9 cellular contexts compared by ENCODE assay signal in the genomic region with DNA sequence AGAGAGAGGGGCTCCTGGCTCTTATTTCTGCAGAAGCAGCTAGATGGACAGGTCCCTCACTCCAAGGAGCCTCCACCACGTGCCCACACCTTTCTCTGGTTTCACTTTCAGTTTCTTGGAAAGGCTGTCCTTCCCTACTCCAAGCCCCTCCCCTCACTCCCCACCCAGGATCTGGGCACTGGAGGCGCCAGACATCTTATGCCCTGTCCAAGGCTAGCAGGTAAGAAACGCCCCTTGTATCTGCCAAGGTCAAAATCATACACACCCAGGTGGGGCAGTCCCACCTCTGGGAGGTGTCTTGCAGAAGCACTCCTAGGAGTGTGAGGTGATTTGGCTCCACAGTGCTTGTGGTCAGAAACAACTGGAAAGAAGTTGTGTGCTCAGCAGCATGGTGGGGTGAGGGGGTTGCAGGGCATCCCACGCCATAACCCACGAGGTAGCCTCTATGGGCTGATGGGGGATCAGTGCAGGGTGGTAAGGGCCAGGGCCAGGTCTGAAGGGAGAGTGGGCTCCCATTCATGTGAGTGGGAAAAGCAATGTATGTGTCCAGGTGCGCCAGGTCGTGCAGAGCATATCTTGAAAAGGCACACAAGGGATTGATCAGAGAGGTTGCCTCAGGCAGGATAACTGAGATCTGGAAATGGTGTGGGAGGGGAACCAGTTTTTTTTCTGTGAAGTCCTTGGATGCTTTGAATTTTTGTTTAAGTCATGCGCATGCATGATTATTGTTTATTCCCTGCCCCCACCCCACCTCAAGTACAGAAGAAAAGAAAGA. TPM values are rescaled to one million over a fixed set of nuclear protein-coding genes. Genes with fewer than 3 reads are reported as not detected.
DNase-seq lines count a peak whose midpoint lies in the region; ATAC-seq and TF ChIP-seq lines count a peak whose summit lies in the region.
"Had no signal": no experiment of that assay in that cellular context is flagged by ENCODE, and none has a peak within 500 bp of the region (broad histone marks: within the 10 kb centered on the region; RNA-seq: fewer than 3 reads in every experiment).

No MANE protein-coding gene starts in this region.

- no peaks in the 10 kb centered on the region for H3K36me3 ChIP-seq in suprapubic skin

- WGBS in suprapubic skin = 53% methylated on average over 8 of the region's 8 CpGs

- ATAC-seq in Right ventricle myocardium superior (ENCODE audit: poor library complexity) (no peak), GM21367 (IDR thresholded peaks at IDR 0.05; ENCODE audit: unreplicated experiment) (no peak)

- DNase-seq in COLO829 (ENCODE audit: low spot score) = peak; percentile 71
- peak; percentile 48 for DNase-seq in astrocyte of the spinal cord (ENCODE audit: low read depth, low spot score)
- peak; percentile 28 for DNase-seq in mucosa of gallbladder (ENCODE audit: low spot score)
- DNase-seq in Right ventricle myocardium superior = no peak
- no peak for DNase-seq in NAMALWA (ENCODE audit: low spot score)
- no peak for DNase-seq in suprapubic skin (ENCODE audit: low spot score in 2 of 2)

- no peak overlapping the region for H3K4me3 ChIP-seq in astrocyte of the spinal cord (ENCODE audit: low read depth, low read length)
- H3K4me3 ChIP-seq in suprapubic skin = no peak overlapping the region

- H3K27me3 ChIP-seq in suprapubic skin = no peaks in the 10 kb centered on the region

- intact Hi-C loops in Right ventricle myocardium superior (cut with DNase I) = no loop called here

- in situ Hi-C loops in astrocyte of the spinal cord (cut with HindIII; ENCODE audit: low sequenced_read_pairs) = no loop called here

- no peaks in the 10 kb centered on the region for H3K9me3 ChIP-seq in suprapubic skin

- peaks cover 12% of the 10 kb centered on the region for H3K4me1 ChIP-seq in suprapubic skin

- TF ChIP-seq EP300 in Ishikawa (IDR thresholded peaks at IDR 0.05; ENCODE audit: borderline replicate concordance) (peak; percentile 69; the same call in 1 of the 2 replicates), suprapubic skin (IDR thresholded peaks at IDR 0.05) (no peak)

- no peak overlapping the region for H3K27ac ChIP-seq in suprapubic skin

- no peak for TF ChIP-seq POLR2A in suprapubic skin (IDR thresholded peaks at IDR 0.05)

- no peak for TF ChIP-seq RAD21 in Ishikawa (IDR thresholded peaks at IDR 0.05; ENCODE audit: low read depth)

- TF ChIP-seq CTCF in astrocyte of the spinal cord (IDR thresholded peaks at IDR 0.05; ENCODE audit: low read depth, low read length) (no peak), suprapubic skin (IDR thresholded peaks at IDR 0.05) (no peak)

TF ChIP-seq in Ishikawa, 13 proteins besides CTCF, POLR2A, EP300 and RAD21:
- peak; percentile 87 for TF ChIP-seq TEAD4 (IDR thresholded peaks at IDR 0.05)
- TF ChIP-seq TAF1 (IDR thresholded peaks at IDR 0.05; ENCODE audit: low read depth) = no peak
- TF ChIP-seq, protein P1, sequence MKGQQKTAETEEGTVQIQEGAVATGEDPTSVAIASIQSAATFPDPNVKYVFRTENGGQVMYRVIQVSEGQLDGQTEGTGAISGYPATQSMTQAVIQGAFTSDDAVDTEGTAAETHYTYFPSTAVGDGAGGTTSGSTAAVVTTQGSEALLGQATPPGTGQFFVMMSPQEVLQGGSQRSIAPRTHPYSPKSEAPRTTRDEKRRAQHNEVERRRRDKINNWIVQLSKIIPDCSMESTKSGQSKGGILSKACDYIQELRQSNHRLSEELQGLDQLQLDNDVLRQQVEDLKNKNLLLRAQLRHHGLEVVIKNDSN (IDR thresholded peaks at IDR 0.05) = peak; percentile 91
- TF ChIP-seq TCF12 (IDR thresholded peaks at IDR 0.05; ENCODE audit: low read depth) = peak; percentile 41; the same call in 1 of the 2 replicates
- no peak for TF ChIP-seq CREB1 (IDR thresholded peaks at IDR 0.05; ENCODE audit: low read depth)
- peak; percentile 54; the same call in 1 of the 2 replicates for TF ChIP-seq ZBTB7A (IDR thresholded peaks at IDR 0.05; ENCODE audit: low read depth)
- 0 out of 2 replicates have a peak, but pooled peaks have one; percentile 24 for TF ChIP-seq YY1 (IDR thresholded peaks at IDR 0.05; ENCODE audit: low read depth)
- TF ChIP-seq, protein P2, sequence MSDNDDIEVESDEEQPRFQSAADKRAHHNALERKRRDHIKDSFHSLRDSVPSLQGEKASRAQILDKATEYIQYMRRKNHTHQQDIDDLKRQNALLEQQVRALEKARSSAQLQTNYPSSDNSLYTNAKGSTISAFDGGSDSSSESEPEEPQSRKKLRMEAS (IDR thresholded peaks at IDR 0.05) = peak; percentile 97

RNA-seq across cellular contexts. Expression of gene PRM1, which starts 31.8 kb away (rescaled TPM):
- not detected for total RNA-seq in mucosa of gallbladder
- not detected for total RNA-seq in Right ventricle myocardium superior
- total RNA-seq in suprapubic skin = not detected
- total RNA-seq: NCI-H460 had no signal

RNA-seq across cellular contexts. Expression of gene RMI2, which starts 32.4 kb away (rescaled TPM):
- total RNA-seq in mucosa of gallbladder = 4.4 TPM
- total RNA-seq in Right ventricle myocardium superior = 0.48 TPM
- 1 to 10 TPM; 2.7 to 7.7 (median 6.4) TPM for total RNA-seq in suprapubic skin

RNA-seq across cellular contexts. Expression of gene PRM2, which starts 36.6 kb away (rescaled TPM):
- total RNA-seq in mucosa of gallbladder (not detected), Right ventricle myocardium superior (not detected), suprapubic skin (not detected)
- total RNA-seq: NCI-H460 had no signal

RNA-seq across cellular contexts. Expression of gene PRM3, which starts 39.5 kb away (rescaled TPM):
- not detected for total RNA-seq in mucosa of gallbladder
- not detected for total RNA-seq in Right ventricle myocardium superior
- not detected for total RNA-seq in suprapubic skin
- total RNA-seq: NCI-H460 had no signal

RNA-seq across cellular contexts. Expression of gene TNP2, which starts 43.8 kb away (rescaled TPM):
- total RNA-seq in mucosa of gallbladder (not detected), Right ventricle myocardium superior (not detected), suprapubic skin (not detected)
- total RNA-seq: NCI-H460 had no signal

Comparison
In these comparisons a context has a peak if more than half of its experiments do, and no peak if none do; other contexts are left out.
1. DNase-seq: peak in COLO829 (single experiment), astrocyte of the spinal cord (single experiment) and mucosa of gallbladder (single experiment); none in Right ventricle myocardium superior (single experiment), NAMALWA (single experiment) and suprapubic skin (0 of 2).